Comparison of ENCODE assay signal across 1 cellular context in the genomic region with DNA sequence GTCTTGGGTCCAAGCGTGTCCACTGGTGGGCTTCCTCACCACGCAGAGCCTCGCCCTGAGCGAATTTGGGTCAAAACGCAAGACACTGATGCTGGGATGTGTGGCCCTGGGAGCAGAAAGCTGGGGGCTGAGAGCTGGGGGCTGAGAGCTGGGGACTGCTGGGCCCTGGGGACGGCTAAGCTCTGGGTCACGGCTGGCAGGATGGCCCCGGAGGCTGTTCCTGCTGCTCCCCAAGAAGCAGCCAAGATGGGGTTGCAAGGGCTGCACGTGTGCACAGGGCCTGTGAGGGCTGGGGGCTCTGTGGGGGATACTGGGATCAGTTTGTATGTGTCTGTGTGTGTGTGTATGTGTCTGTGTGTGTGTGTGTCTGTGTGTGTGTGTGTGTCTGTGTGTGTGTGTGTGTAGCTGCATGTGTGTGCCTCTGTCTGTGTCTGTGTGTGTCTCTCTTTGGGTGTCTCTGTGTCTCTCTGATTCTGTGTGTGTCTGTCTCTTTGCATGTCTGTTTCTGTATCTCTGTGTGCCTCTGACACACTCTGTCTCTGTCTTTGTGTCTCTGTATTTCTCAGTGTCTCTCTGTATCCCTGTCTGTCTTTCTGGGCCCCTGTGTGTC.
TF ChIP-seq lines count a peak whose summit lies in the region.

No MANE protein-coding gene starts in this region.

TF ChIP-seq in H1, 55 proteins besides CTCF, POLR2A, EP300 and RAD21:
- no peak for TF ChIP-seq TEAD4 (IDR thresholded peaks at IDR 0.05; ENCODE audit: low read depth, low read length)
- TF ChIP-seq JUND (IDR thresholded peaks at IDR 0.05; ENCODE audit: low read length) = no peak
- TF ChIP-seq, protein P1, sequence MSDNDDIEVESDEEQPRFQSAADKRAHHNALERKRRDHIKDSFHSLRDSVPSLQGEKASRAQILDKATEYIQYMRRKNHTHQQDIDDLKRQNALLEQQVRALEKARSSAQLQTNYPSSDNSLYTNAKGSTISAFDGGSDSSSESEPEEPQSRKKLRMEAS (IDR thresholded peaks at IDR 0.05) = no peak
- TF ChIP-seq KDM1A (IDR thresholded peaks at IDR 0.05; ENCODE audit: borderline replicate concordance, low read length) = no peak
- TF ChIP-seq EGR1 (IDR thresholded peaks at IDR 0.05; ENCODE audit: borderline replicate concordance, low read depth, low read length) = no peak
- TF ChIP-seq, protein P2, sequence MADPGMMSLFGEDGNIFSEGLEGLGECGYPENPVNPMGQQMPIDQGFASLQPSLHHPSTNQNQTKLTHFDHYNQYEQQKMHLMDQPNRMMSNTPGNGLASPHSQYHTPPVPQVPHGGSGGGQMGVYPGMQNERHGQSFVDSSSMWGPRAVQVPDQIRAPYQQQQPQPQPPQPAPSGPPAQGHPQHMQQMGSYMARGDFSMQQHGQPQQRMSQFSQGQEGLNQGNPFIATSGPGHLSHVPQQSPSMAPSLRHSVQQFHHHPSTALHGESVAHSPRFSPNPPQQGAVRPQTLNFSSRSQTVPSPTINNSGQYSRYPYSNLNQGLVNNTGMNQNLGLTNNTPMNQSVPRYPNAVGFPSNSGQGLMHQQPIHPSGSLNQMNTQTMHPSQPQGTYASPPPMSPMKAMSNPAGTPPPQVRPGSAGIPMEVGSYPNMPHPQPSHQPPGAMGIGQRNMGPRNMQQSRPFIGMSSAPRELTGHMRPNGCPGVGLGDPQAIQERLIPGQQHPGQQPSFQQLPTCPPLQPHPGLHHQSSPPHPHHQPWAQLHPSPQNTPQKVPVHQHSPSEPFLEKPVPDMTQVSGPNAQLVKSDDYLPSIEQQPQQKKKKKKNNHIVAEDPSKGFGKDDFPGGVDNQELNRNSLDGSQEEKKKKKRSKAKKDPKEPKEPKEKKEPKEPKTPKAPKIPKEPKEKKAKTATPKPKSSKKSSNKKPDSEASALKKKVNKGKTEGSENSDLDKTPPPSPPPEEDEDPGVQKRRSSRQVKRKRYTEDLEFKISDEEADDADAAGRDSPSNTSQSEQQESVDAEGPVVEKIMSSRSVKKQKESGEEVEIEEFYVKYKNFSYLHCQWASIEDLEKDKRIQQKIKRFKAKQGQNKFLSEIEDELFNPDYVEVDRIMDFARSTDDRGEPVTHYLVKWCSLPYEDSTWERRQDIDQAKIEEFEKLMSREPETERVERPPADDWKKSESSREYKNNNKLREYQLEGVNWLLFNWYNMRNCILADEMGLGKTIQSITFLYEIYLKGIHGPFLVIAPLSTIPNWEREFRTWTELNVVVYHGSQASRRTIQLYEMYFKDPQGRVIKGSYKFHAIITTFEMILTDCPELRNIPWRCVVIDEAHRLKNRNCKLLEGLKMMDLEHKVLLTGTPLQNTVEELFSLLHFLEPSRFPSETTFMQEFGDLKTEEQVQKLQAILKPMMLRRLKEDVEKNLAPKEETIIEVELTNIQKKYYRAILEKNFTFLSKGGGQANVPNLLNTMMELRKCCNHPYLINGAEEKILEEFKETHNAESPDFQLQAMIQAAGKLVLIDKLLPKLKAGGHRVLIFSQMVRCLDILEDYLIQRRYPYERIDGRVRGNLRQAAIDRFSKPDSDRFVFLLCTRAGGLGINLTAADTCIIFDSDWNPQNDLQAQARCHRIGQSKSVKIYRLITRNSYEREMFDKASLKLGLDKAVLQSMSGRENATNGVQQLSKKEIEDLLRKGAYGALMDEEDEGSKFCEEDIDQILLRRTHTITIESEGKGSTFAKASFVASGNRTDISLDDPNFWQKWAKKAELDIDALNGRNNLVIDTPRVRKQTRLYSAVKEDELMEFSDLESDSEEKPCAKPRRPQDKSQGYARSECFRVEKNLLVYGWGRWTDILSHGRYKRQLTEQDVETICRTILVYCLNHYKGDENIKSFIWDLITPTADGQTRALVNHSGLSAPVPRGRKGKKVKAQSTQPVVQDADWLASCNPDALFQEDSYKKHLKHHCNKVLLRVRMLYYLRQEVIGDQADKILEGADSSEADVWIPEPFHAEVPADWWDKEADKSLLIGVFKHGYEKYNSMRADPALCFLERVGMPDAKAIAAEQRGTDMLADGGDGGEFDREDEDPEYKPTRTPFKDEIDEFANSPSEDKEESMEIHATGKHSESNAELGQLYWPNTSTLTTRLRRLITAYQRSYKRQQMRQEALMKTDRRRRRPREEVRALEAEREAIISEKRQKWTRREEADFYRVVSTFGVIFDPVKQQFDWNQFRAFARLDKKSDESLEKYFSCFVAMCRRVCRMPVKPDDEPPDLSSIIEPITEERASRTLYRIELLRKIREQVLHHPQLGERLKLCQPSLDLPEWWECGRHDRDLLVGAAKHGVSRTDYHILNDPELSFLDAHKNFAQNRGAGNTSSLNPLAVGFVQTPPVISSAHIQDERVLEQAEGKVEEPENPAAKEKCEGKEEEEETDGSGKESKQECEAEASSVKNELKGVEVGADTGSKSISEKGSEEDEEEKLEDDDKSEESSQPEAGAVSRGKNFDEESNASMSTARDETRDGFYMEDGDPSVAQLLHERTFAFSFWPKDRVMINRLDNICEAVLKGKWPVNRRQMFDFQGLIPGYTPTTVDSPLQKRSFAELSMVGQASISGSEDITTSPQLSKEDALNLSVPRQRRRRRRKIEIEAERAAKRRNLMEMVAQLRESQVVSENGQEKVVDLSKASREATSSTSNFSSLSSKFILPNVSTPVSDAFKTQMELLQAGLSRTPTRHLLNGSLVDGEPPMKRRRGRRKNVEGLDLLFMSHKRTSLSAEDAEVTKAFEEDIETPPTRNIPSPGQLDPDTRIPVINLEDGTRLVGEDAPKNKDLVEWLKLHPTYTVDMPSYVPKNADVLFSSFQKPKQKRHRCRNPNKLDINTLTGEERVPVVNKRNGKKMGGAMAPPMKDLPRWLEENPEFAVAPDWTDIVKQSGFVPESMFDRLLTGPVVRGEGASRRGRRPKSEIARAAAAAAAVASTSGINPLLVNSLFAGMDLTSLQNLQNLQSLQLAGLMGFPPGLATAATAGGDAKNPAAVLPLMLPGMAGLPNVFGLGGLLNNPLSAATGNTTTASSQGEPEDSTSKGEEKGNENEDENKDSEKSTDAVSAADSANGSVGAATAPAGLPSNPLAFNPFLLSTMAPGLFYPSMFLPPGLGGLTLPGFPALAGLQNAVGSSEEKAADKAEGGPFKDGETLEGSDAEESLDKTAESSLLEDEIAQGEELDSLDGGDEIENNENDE (IDR thresholded peaks at IDR 0.05; ENCODE audit: insufficient replicate concordance, low read length) = no peak
- no peak for TF ChIP-seq RFX5 (IDR thresholded peaks at IDR 0.05; ENCODE audit: borderline replicate concordance, low read depth, low read length)
- no peak for TF ChIP-seq POU5F1 (IDR thresholded peaks at IDR 0.05; ENCODE audit: low read depth, low read length)
- no peak for TF ChIP-seq SP4 (IDR thresholded peaks at IDR 0.05; ENCODE audit: low read length)
- TF ChIP-seq, protein P3, sequence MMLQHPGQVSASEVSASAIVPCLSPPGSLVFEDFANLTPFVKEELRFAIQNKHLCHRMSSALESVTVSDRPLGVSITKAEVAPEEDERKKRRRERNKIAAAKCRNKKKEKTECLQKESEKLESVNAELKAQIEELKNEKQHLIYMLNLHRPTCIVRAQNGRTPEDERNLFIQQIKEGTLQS (IDR thresholded peaks at IDR 0.05; ENCODE audit: insufficient read depth, low read depth, low read length) = no peak
- TF ChIP-seq FOSL1 (IDR thresholded peaks at IDR 0.05; ENCODE audit: insufficient read depth, low read depth, low read length) = no peak
- TF ChIP-seq GTF2F1 (IDR thresholded peaks at IDR 0.05; ENCODE audit: borderline replicate concordance, low read depth, low read length) = no peak
